In the genomic region with DNA sequence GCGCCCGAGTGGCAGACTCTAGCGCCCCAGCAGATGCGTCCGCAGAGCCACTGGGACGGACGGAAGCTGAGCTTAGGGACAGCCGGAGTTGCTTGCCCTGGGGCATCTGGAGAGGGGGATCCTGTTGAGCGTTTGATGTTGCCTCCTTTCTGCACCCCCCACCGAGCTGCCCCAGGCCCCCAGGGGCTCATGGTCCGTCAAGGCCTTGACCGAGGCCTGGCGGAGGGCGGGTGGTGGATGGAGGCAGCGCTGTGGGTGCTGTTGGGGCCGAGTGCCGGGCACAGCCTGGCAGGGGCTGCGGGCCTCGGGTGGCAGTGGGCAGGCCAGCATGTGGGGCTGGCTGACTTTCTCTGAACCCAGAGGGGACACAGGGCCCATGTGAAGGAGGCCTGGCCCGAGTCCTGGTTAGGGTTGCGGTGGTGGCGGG, we compare ENCODE assay signal across 12 cellular contexts. TPM values are rescaled to one million over a fixed set of nuclear protein-coding genes. Genes with fewer than 3 reads are reported as not detected.
DNase-seq lines count a peak whose midpoint lies in the region; ATAC-seq and TF ChIP-seq lines count a peak whose summit lies in the region.
"Had no signal": no experiment of that assay in that cellular context is flagged by ENCODE, and none has a peak within 500 bp of the region (broad histone marks: within the 10 kb centered on the region; RNA-seq: fewer than 3 reads in every experiment).

No MANE protein-coding gene starts in this region.

- H3K36me3 Mint-ChIP-seq in activated CD8-positive, alpha-beta T cell treated with anti-CD3 and anti-CD28 coated beads for 36 hours (ENCODE audit: low read depth): peaks cover 5% of the 10 kb centered on the region
- H3K36me3 Mint-ChIP-seq in memory B cell: no peaks in the 10 kb centered on the region

- peak overlapping the region; percentile 89 for H3K27ac ChIP-seq in 22Rv1

- intact Hi-C loops in activated CD8-positive, alpha-beta T cell treated with anti-CD3 and anti-CD28 coated beads for 36 hours (cut with micrococcal nuclease): no loop called here

- no peak for DNase-seq in activated CD8-positive, alpha-beta T cell treated with anti-CD3 and anti-CD28 coated beads for 36 hours
- no peak for DNase-seq in memory B cell (ENCODE audit: low spot score in 2 of 2)
- no peak for DNase-seq in SK-N-DZ (ENCODE audit: low spot score)
- no peak for DNase-seq in NOMO-1 treated with dmso at 0.1 percent for 144 hours (lab: John Stamatoyannopoulos, UW; ENCODE audit: unreplicated experiment)
- DNase-seq: cortex of kidney; SIG-M5; stimulated activated CD4-positive, alpha-beta T cell treated with anti-CD3 and anti-CD28 coated beads, Interleukin-2, amount 100 ng/mL, for 24 hours; thyroid gland had no signal

- peak overlapping the region; percentile 94 for H3K4me3 Mint-ChIP-seq in activated CD8-positive, alpha-beta T cell treated with anti-CD3 and anti-CD28 coated beads for 36 hours
- H3K4me3 Mint-ChIP-seq in memory B cell: peak overlapping the region; percentile 98

- TF ChIP-seq CTCF in 22Rv1 (IDR thresholded peaks at IDR 0.05) (no peak), GM12875 (IDR thresholded peaks at IDR 0.05; ENCODE audit: borderline replicate concordance, insufficient read depth, low read depth, low read length) (no peak)
- TF ChIP-seq CTCF in activated CD8-positive, alpha-beta T cell treated with anti-CD3 and anti-CD28 coated beads for 36 hours (IDR thresholded peaks at IDR 0.05): no peak

- no peaks in the 10 kb centered on the region for H3K27me3 Mint-ChIP-seq in activated CD8-positive, alpha-beta T cell treated with anti-CD3 and anti-CD28 coated beads for 36 hours
- no peaks in the 10 kb centered on the region for H3K27me3 Mint-ChIP-seq in memory B cell

- CTCF ChIA-PET in activated CD8-positive, alpha-beta T cell treated with anti-CD3 and anti-CD28 coated beads for 36 hours (lab: Charles Lee): interaction anchor here (1.0 to 2.4 kb wide), 3 partner anchors 14 to 154 kb away, joined by 3 to 6 read pairs (median 4); no protein-coding TSS in a partner anchor

- POLR2A ChIA-PET in activated CD8-positive, alpha-beta T cell treated with anti-CD3 and anti-CD28 coated beads for 36 hours (lab: Charles Lee): interaction anchor here (1.2 to 2.0 kb wide), 3 partner anchors 9 to 108 kb away, joined by 5 to 7 read pairs (median 6); no protein-coding TSS in a partner anchor

- H3K9me3 Mint-ChIP-seq in activated CD8-positive, alpha-beta T cell treated with anti-CD3 and anti-CD28 coated beads for 36 hours: no peaks in the 10 kb centered on the region
- H3K9me3 Mint-ChIP-seq in memory B cell: no peaks in the 10 kb centered on the region

- peak overlapping the region; percentile 83 for H3K27ac Mint-ChIP-seq in activated CD8-positive, alpha-beta T cell treated with anti-CD3 and anti-CD28 coated beads for 36 hours
- peak overlapping the region; percentile 99 for H3K27ac Mint-ChIP-seq in memory B cell

- peaks cover 37% of the 10 kb centered on the region for H3K4me1 Mint-ChIP-seq in activated CD8-positive, alpha-beta T cell treated with anti-CD3 and anti-CD28 coated beads for 36 hours (ENCODE audit: low read depth)
- H3K4me1 Mint-ChIP-seq in memory B cell: peaks cover 26% of the 10 kb centered on the region

- no peak for ATAC-seq in activated CD8-positive, alpha-beta T cell treated with anti-CD3 and anti-CD28 coated beads for 36 hours
- ATAC-seq in memory B cell (ENCODE audit: low read depth): no peak
- no peak for ATAC-seq in HG03520 (IDR thresholded peaks at IDR 0.05; ENCODE audit: unreplicated experiment)
- no peak for ATAC-seq in HG02970 (IDR thresholded peaks at IDR 0.05; ENCODE audit: low FRiP score, unreplicated experiment)

- peak overlapping the region; percentile 24 for H3K4me3 ChIP-seq in GM12875 (ENCODE audit: low read depth, low read length)

RNA-seq across cellular contexts. Expression of gene CSNK1G2, which starts 2.7 kb away (rescaled TPM):
- total RNA-seq in activated CD8-positive, alpha-beta T cell treated with anti-CD3 and anti-CD28 coated beads for 36 hours: 10 to 100 TPM; 51.9 to 57.5 TPM
- 89.9 and 99.4 TPM in 2 replicates for polyA plus RNA-seq in SK-N-DZ (2014; cell fraction: cytosol; rRNA removed)
- 481 and 510 TPM in 2 replicates for polyA plus RNA-seq in SK-N-DZ (2014; cell fraction: nucleus; rRNA removed)

RNA-seq across cellular contexts. Expression of gene ADAT3, which starts 38.5 kb away (rescaled TPM):
- 1 to 10 TPM; 5.3 to 6.7 TPM for total RNA-seq in activated CD8-positive, alpha-beta T cell treated with anti-CD3 and anti-CD28 coated beads for 36 hours
- polyA plus RNA-seq in SK-N-DZ (2014; cell fraction: cytosol; rRNA removed): 6.3 and 9.5 TPM in 2 replicates
- polyA plus RNA-seq in SK-N-DZ (2014; cell fraction: nucleus; rRNA removed): 6.1 and 7.3 TPM in 2 replicates

RNA-seq across cellular contexts. Expression of gene SCAMP4, which starts 38.5 kb away (rescaled TPM):
- 10 to 100 TPM; 23.1 to 25.1 TPM for total RNA-seq in activated CD8-positive, alpha-beta T cell treated with anti-CD3 and anti-CD28 coated beads for 36 hours
- polyA plus RNA-seq in SK-N-DZ (2014; cell fraction: cytosol; rRNA removed): 48.3 and 92.0 TPM in 2 replicates
- polyA plus RNA-seq in SK-N-DZ (2014; cell fraction: nucleus; rRNA removed): 30.7 and 30.8 TPM in 2 replicates

RNA-seq across cellular contexts. Expression of gene ABHD17A, which starts 58.4 kb away (rescaled TPM):
- total RNA-seq in activated CD8-positive, alpha-beta T cell treated with anti-CD3 and anti-CD28 coated beads for 36 hours: 100 to 1,000 TPM; 112 to 113 TPM
- polyA plus RNA-seq in SK-N-DZ (2014; cell fraction: cytosol; rRNA removed): 73.8 and 89.9 TPM in 2 replicates
- polyA plus RNA-seq in SK-N-DZ (2014; cell fraction: nucleus; rRNA removed): 197 and 240 TPM in 2 replicates
